ENCODE assay signal across 1 cellular context in genomic region chr1:20343149-20343936, GRCh38.
TF ChIP-seq lines count a peak whose summit lies in the region.

No MANE protein-coding gene starts in this region.

TF ChIP-seq in H1, 55 proteins besides CTCF, POLR2A, EP300 and RAD21 (continued from another document):
- TF ChIP-seq MAX (IDR thresholded peaks at IDR 0.05) (peak; percentile 96), YY1 (IDR thresholded peaks at IDR 0.05; ENCODE audit: low read depth, low read length) (0 out of 2 replicates have a peak, but pooled peaks have one; percentile 63), RXRA (IDR thresholded peaks at IDR 0.05; ENCODE audit: insufficient read depth, low read depth, low read length) (no peak), KDM1A (IDR thresholded peaks at IDR 0.05; ENCODE audit: borderline replicate concordance, low read length) (no peak), SP1 (IDR thresholded peaks at IDR 0.05; ENCODE audit: low read depth, low read length) (no peak), KDM4A (IDR thresholded peaks at IDR 0.05; ENCODE audit: low read depth, low read length, severe bottlenecking) (peak; percentile 89), POU5F1 (IDR thresholded peaks at IDR 0.05; ENCODE audit: low read depth, low read length) (no peak), CTBP2 (IDR thresholded peaks at IDR 0.05; ENCODE audit: borderline replicate concordance, insufficient read depth, insufficient read length, low read length) (no peak), RNF2 (IDR thresholded peaks at IDR 0.05; ENCODE audit: borderline replicate concordance, low read depth, low read length, missing control alignments, poor library complexity, severe bottlenecking) (no peak), USF2 (IDR thresholded peaks at IDR 0.05; ENCODE audit: low read length) (no peak), TAF1 (IDR thresholded peaks at IDR 0.05; ENCODE audit: low read depth, low read length) (0 out of 2 replicates have a peak, but pooled peaks have one; percentile 16), SUZ12 (IDR thresholded peaks at IDR 0.05; ENCODE audit: low read length) (no peak), TEAD4 (IDR thresholded peaks at IDR 0.05; ENCODE audit: low read depth, low read length) (no peak), CBX5 (IDR thresholded peaks at IDR 0.05; ENCODE audit: low read depth, low read length) (no peak), GTF2F1 (IDR thresholded peaks at IDR 0.05; ENCODE audit: borderline replicate concordance, low read depth, low read length) (no peak), BACH1 (IDR thresholded peaks at IDR 0.05; ENCODE audit: low read length) (no peak), HDAC6 (IDR thresholded peaks at IDR 0.05; ENCODE audit: low read depth, low read length) (no peak), RBBP5 (IDR thresholded peaks at IDR 0.05; ENCODE audit: borderline replicate concordance, low read depth, low read length) (no peak), TAF7 (optimal IDR thresholded peaks at IDR 0.05; ENCODE audit: borderline replicate concordance, low read depth, low read length) (no peak), BRCA1 (IDR thresholded peaks at IDR 0.05; ENCODE audit: low read depth, low read length) (no peak), CBX8 (IDR thresholded peaks at IDR 0.05; ENCODE audit: borderline replicate concordance, low read depth, low read length) (no peak), E2F6 (IDR thresholded peaks at IDR 0.05) (peak; percentile 94), CHD1 (IDR thresholded peaks at IDR 0.05; ENCODE audit: low read depth, low read length) (no peak), MAFK (IDR thresholded peaks at IDR 0.05; ENCODE audit: low read depth, low read length) (no peak), SRF (IDR thresholded peaks at IDR 0.05; ENCODE audit: low read depth, low read length) (no peak), TBP (IDR thresholded peaks at IDR 0.05; ENCODE audit: low read depth, low read length) (no peak), JUND (IDR thresholded peaks at IDR 0.05; ENCODE audit: low read length) (no peak), CREB1 (IDR thresholded peaks at IDR 0.05) (0 out of 2 replicates have a peak, but pooled peaks have one; percentile 36)
TF ChIP-seq in H1: peak in this region for 7.
